Comparison of ENCODE assay signal across 1 cellular context in the genomic region with DNA sequence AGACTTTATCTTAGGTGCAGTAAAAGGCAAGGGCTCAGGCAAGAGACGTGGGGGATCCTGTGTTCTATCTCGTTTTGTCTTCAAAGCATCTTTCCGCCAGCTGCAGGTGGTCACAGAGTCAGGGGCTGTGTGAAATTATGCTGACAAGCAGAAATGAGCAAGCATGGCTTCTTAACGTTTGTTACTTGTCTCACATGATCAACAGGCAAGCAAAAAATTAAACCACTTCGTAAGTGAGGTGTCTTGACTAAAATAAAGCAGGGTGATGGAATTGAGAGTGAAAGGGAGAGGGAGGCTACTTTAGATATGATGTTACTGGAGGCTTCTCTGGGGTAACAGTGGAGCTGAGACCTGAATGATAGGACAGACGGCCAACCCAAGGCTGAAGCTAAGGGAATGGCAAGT.
TF ChIP-seq lines count a peak whose summit lies in the region.

No MANE protein-coding gene starts in this region.

TF ChIP-seq in GM12878, 131 proteins besides CTCF, POLR2A, EP300 and RAD21 (continued from another document):
- TF ChIP-seq IRF3 (IDR thresholded peaks at IDR 0.05) (no peak), EED (IDR thresholded peaks at IDR 0.05; ENCODE audit: low read depth) (0 out of 2 replicates have a peak, but pooled peaks have one; percentile 26), TCF3 (IDR thresholded peaks at IDR 0.05; ENCODE audit: borderline replicate concordance, insufficient read depth, low read depth, low read length) (no peak), POLR2AphosphoS5 (IDR thresholded peaks at IDR 0.05; ENCODE audit: low read length) (no peak), NR2F1 (conservative IDR thresholded peaks at IDR 0.05) (no peak), NBN (IDR thresholded peaks at IDR 0.05) (0 out of 2 replicates have a peak, but pooled peaks have one; percentile 17), ZNF687 (IDR thresholded peaks at IDR 0.05) (no peak), CHD4 (IDR thresholded peaks at IDR 0.05) (no peak), CREB1 (IDR thresholded peaks at IDR 0.05; ENCODE audit: low read depth) (peak; percentile 37; the same call in 1 of the 2 replicates), ZNF622 (IDR thresholded peaks at IDR 0.05) (no peak), SMARCA5 (IDR thresholded peaks at IDR 0.05) (no peak), JUNB (IDR thresholded peaks at IDR 0.05) (peak; percentile 60; the same call in 1 of the 2 replicates), YY1 (IDR thresholded peaks at IDR 0.05; ENCODE audit: low read depth, low read length) (peak; percentile 44; the same call in 1 of the 2 replicates), ATF2 (IDR thresholded peaks at IDR 0.05; ENCODE audit: low read length) (0 out of 2 replicates have a peak, but pooled peaks have one; percentile 24), SREBF1 (IDR thresholded peaks at IDR 0.05; ENCODE audit: low read length) (no peak), BHLHE40 (IDR thresholded peaks at IDR 0.05; ENCODE audit: borderline replicate concordance in 1 of 2, low read depth in 2 of 2, low read length in 1 of 2) (peak; percentile 6 to 31; a peak in 2 of 4 replicates), IRF4 (IDR thresholded peaks at IDR 0.05; ENCODE audit: low read depth, low read length) (peak; percentile 66; the same call in 1 of the 2 replicates), ZNF274 (IDR thresholded peaks at IDR 0.05; ENCODE audit: insufficient read depth, insufficient read length) (no peak), ZNF207 (IDR thresholded peaks at IDR 0.05; ENCODE audit: borderline replicate concordance) (no peak), FOXM1 (IDR thresholded peaks at IDR 0.05; ENCODE audit: low read depth, low read length) (0 out of 2 replicates have a peak, but pooled peaks have one; percentile 2)
- TF ChIP-seq, protein P1, sequence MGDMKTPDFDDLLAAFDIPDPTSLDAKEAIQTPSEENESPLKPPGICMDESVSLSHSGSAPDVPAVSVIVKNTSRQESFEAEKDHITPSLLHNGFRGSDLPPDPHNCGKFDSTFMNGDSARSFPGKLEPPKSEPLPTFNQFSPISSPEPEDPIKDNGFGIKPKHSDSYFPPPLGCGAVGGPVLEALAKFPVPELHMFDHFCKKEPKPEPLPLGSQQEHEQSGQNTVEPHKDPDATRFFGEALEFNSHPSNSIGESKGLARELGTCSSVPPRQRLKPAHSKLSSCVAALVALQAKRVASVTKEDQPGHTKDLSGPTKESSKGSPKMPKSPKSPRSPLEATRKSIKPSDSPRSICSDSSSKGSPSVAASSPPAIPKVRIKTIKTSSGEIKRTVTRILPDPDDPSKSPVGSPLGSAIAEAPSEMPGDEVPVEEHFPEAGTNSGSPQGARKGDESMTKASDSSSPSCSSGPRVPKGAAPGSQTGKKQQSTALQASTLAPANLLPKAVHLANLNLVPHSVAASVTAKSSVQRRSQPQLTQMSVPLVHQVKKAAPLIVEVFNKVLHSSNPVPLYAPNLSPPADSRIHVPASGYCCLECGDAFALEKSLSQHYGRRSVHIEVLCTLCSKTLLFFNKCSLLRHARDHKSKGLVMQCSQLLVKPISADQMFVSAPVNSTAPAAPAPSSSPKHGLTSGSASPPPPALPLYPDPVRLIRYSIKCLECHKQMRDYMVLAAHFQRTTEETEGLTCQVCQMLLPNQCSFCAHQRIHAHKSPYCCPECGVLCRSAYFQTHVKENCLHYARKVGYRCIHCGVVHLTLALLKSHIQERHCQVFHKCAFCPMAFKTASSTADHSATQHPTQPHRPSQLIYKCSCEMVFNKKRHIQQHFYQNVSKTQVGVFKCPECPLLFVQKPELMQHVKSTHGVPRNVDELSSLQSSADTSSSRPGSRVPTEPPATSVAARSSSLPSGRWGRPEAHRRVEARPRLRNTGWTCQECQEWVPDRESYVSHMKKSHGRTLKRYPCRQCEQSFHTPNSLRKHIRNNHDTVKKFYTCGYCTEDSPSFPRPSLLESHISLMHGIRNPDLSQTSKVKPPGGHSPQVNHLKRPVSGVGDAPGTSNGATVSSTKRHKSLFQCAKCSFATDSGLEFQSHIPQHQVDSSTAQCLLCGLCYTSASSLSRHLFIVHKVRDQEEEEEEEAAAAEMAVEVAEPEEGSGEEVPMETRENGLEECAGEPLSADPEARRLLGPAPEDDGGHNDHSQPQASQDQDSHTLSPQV (IDR thresholded peaks at IDR 0.05) = no peak
- TF ChIP-seq, protein P2, sequence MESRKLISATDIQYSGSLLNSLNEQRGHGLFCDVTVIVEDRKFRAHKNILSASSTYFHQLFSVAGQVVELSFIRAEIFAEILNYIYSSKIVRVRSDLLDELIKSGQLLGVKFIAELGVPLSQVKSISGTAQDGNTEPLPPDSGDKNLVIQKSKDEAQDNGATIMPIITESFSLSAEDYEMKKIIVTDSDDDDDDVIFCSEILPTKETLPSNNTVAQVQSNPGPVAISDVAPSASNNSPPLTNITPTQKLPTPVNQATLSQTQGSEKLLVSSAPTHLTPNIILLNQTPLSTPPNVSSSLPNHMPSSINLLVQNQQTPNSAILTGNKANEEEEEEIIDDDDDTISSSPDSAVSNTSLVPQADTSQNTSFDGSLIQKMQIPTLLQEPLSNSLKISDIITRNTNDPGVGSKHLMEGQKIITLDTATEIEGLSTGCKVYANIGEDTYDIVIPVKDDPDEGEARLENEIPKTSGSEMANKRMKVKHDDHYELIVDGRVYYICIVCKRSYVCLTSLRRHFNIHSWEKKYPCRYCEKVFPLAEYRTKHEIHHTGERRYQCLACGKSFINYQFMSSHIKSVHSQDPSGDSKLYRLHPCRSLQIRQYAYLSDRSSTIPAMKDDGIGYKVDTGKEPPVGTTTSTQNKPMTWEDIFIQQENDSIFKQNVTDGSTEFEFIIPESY (IDR thresholded peaks at IDR 0.05) = 0 out of 2 replicates have a peak, but pooled peaks have one; percentile 26
- TF ChIP-seq, protein P3, sequence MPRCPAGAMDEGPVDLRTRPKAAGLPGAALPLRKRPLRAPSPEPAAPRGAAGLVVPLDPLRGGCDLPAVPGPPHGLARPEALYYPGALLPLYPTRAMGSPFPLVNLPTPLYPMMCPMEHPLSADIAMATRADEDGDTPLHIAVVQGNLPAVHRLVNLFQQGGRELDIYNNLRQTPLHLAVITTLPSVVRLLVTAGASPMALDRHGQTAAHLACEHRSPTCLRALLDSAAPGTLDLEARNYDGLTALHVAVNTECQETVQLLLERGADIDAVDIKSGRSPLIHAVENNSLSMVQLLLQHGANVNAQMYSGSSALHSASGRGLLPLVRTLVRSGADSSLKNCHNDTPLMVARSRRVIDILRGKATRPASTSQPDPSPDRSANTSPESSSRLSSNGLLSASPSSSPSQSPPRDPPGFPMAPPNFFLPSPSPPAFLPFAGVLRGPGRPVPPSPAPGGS (IDR thresholded peaks at IDR 0.05; ENCODE audit: borderline replicate concordance, insufficient read depth, low read depth, low read length, poor library complexity, severe bottlenecking) = no peak
